19 cellular contexts compared by ENCODE assay signal in genomic region chr14:54136894-54137665, GRCh38.
DNase-seq lines count a peak whose midpoint lies in the region; ATAC-seq, FAIRE-seq and TF ChIP-seq lines count a peak whose summit lies in the region.
"Had no signal": no experiment of that assay in that cellular context is flagged by ENCODE, and none has a peak within 500 bp of the region (broad histone marks: within the 10 kb centered on the region; RNA-seq: fewer than 3 reads in every experiment).

No MANE protein-coding gene starts in this region.

- no peaks in the 10 kb centered on the region for H3K27me3 Mint-ChIP-seq in MCF 10A (ENCODE audit: insufficient read depth, unreplicated experiment)

- TF ChIP-seq CTCF in A549 (IDR thresholded peaks at IDR 0.05), result no peak
- no peak for TF ChIP-seq CTCF in K562 (IDR thresholded peaks at IDR 0.05 in 2 of 3, conservative IDR thresholded peaks at IDR 0.05 in 1 of 3; ENCODE audit: insufficient read depth in 2 of 3, low read depth in 1 of 3, low read length in 3 of 3)
- no peak for TF ChIP-seq CTCF in MCF 10A (IDR thresholded peaks at IDR 0.05; ENCODE audit: unreplicated experiment)

- TF ChIP-seq EP300 in A549 (IDR thresholded peaks at IDR 0.05), result no peak
- TF ChIP-seq EP300 in Ishikawa (IDR thresholded peaks at IDR 0.05; ENCODE audit: borderline replicate concordance), result no peak
- no peak for TF ChIP-seq EP300 in K562 (IDR thresholded peaks at IDR 0.05; ENCODE audit: low read length)

- no peak overlapping the region for H3K4me2 ChIP-seq in A549
- H3K4me2 ChIP-seq in K562 (ENCODE audit: insufficient read depth, low read length), result no peak overlapping the region

- in situ Hi-C loops in K562 (cut with MboI), result no loop called here

- BruUV-seq in K562 (replicated peaks; lab: Mats Ljungman, UMichigan) (no TSS peak), MCF 10A (replicated peaks; lab: Mats Ljungman, UMichigan) (no TSS peak)

- FAIRE-seq in A549 (lab: Jason Lieb, UNC) (no peak), K562 (lab: Jason Lieb, UNC) (no peak)
- FAIRE-seq: GM12892, GM19239 had no signal

- H3K9me3 Mint-ChIP-seq in MCF 10A (ENCODE audit: unreplicated experiment), result no peaks in the 10 kb centered on the region
- H3K9me3 Mint-ChIP-seq: H9 had no signal

- peaks cover 22% of the 10 kb centered on the region for H3K4me1 Mint-ChIP-seq in MCF 10A (ENCODE audit: insufficient read depth, unreplicated experiment)

- H3K9ac ChIP-seq in K562 (ENCODE audit: insufficient read depth in 1 of 2, low read depth in 2 of 2, low read length in 2 of 2), result no peak overlapping the region
- H3K9ac ChIP-seq: GM23248 had no signal

- H3K4me3 Mint-ChIP-seq in MCF 10A (ENCODE audit: unreplicated experiment), result no peak overlapping the region
- H3K4me3 Mint-ChIP-seq: CD4-positive, alpha-beta memory T cell; H9 had no signal

- H3K9me1 ChIP-seq in K562 (ENCODE audit: control insufficient read depth, insufficient read depth, low read length), result no peaks in the 10 kb centered on the region

- CTCF ChIA-PET in A549 (lab: Yijun Ruan, JAX), result interaction anchor here (0.8 kb wide), 1 partner anchor 18 kb away, joined by 3 read pairs; no protein-coding TSS in a partner anchor
- CTCF ChIA-PET in K562 (lab: Yijun Ruan, JAX; ENCODE audit: low intra/inter-chr PET ratio), result no interaction called here
- CTCF ChIA-PET in MCF 10A (lab: Yijun Ruan, JAX), result interaction anchor here (0.6 to 1.2 kb wide), 2 partner anchors 9 to 413 kb away, joined by 3 read pairs; no protein-coding TSS in a partner anchor

- no peak overlapping the region for H3K27ac ChIP-seq in A549
- H3K27ac ChIP-seq in K562 (ENCODE audit: extremely low read depth, low read depth, low read length), result no peak overlapping the region
- H3K27ac ChIP-seq: GM23248 had no signal

- intact Hi-C loops in K562 (cut with micrococcal nuclease) (no loop called here), MCF 10A (cut with micrococcal nuclease) (no loop called here)

- H3K4me3 ChIP-seq in A549 (no peak overlapping the region), K562 (no peak overlapping the region)
- H3K4me3 ChIP-seq: GM23248 had no signal

- WGBS in A549 (ENCODE audit: missing lambda C conversion rate), result 62% methylated on average over 6 of the region's 6 CpGs
- WGBS in K562 (ENCODE audit: insufficient coverage, low coverage, missing lambda C conversion rate), result 0% methylated on average over 3 of the region's 6 CpGs

- H3K27ac Mint-ChIP-seq in MCF 10A (ENCODE audit: low read depth, unreplicated experiment), result no peak overlapping the region
- H3K27ac Mint-ChIP-seq: CD4-positive, alpha-beta memory T cell; H9 had no signal

- no peaks in the 10 kb centered on the region for H3K79me2 ChIP-seq in K562 (ENCODE audit: control insufficient read depth, insufficient read depth, low read length)

- no peaks in the 10 kb centered on the region for H3K27me3 ChIP-seq in K562 (ENCODE audit: control insufficient read depth in 2 of 2, insufficient read depth in 2 of 2, low read length in 2 of 2)

- peaks cover 9% of the 10 kb centered on the region; the same call in 2 of the 3 replicates for H3K4me1 ChIP-seq in A549
- no peaks in the 10 kb centered on the region for H3K4me1 ChIP-seq in K562 (replicated peaks in 1 of 2; ENCODE audit: control insufficient read depth in 2 of 2, insufficient read depth in 2 of 2, low read length in 2 of 2)

- POLR2A ChIA-PET in A549 (lab: Yijun Ruan, JAX) (no interaction called here), K562 (lab: Yijun Ruan, JAX) (no interaction called here), MCF 10A (lab: Yijun Ruan, JAX) (interaction anchor here (0.6 to 0.7 kb wide), 3 partner anchors 21 to 992 kb away, joined by 3 to 4 read pairs (median 3); partner anchors contain the start of gene LGALS3)

- H3K36me3 ChIP-seq in K562 (ENCODE audit: control insufficient read depth, insufficient read depth, low read length), result no peaks in the 10 kb centered on the region

- DNase-seq in A549 (ENCODE audit: low read depth in 1 of 2, low spot score in 1 of 2), result no peak
- DNase-seq in K562 (ENCODE audit: extremely low read depth in 1 of 4, low spot score in 3 of 4), result no peak
- DNase-seq in hypothalamus (lab: John Stamatoyannopoulos, UW), result no peak
- no peak for DNase-seq in MCF 10A (ENCODE audit: unreplicated experiment)
- DNase-seq: 8988T; C1 segment of cervical spinal cord; Calu3; CD4-positive, alpha-beta memory T cell; COR-L47; DMS53; DMS79 treated with DMSO at 0.1 percent for 48 hours; GF-D8; GM23248; H9 had no signal

- H3K9me3 ChIP-seq in A549 (no peaks in the 10 kb centered on the region), K562 (replicated peaks; ENCODE audit: control insufficient read depth, insufficient read depth, low read depth, low read length) (no peaks in the 10 kb centered on the region)

- TF ChIP-seq POLR2A in A549 (IDR thresholded peaks at IDR 0.05; ENCODE audit: low read length) (no peak), K562 (conservative IDR thresholded peaks at IDR 0.05) (no peak)

- peaks cover 4% of the 10 kb centered on the region for H3K36me3 Mint-ChIP-seq in MCF 10A (ENCODE audit: insufficient read depth, unreplicated experiment)
- H3K36me3 Mint-ChIP-seq: CD4-positive, alpha-beta memory T cell had no signal

- ATAC-seq in A549, result no peak
- ATAC-seq in K562, result no peak
- ATAC-seq in GM18870 (IDR thresholded peaks at IDR 0.05; ENCODE audit: unreplicated experiment), result no peak
- ATAC-seq: HCT116 had no signal

- TF ChIP-seq RAD21 in A549 (conservative IDR thresholded peaks at IDR 0.05 in 1 of 2, IDR thresholded peaks at IDR 0.05 in 1 of 2) (no peak), Ishikawa (IDR thresholded peaks at IDR 0.05; ENCODE audit: low read depth) (no peak), K562 (CRISPR knock-in tag; conservative IDR thresholded peaks at IDR 0.05 in 1 of 2, IDR thresholded peaks at IDR 0.05 in 1 of 2) (no peak)

- H2AFZ ChIP-seq in K562 (ENCODE audit: low read depth, low read length), result no peak overlapping the region
- H2AFZ ChIP-seq: GM23248 had no signal

- no peaks in the 10 kb centered on the region for H4K20me1 ChIP-seq in K562 (replicated peaks; ENCODE audit: control insufficient read depth, insufficient read depth, low read length)

TF ChIP-seq in A549, 52 proteins besides CTCF, POLR2A, EP300 and RAD21:
- peak; percentile 68 for TF ChIP-seq USF2 (IDR thresholded peaks at IDR 0.05)
- TF ChIP-seq MYC (IDR thresholded peaks at IDR 0.05; ENCODE audit: borderline replicate concordance, low read length), result no peak
- TF ChIP-seq BHLHE40 (IDR thresholded peaks at IDR 0.05; ENCODE audit: low read depth, low read length), result no peak
- TF ChIP-seq HOXA7 (CRISPR knock-in tag; IDR thresholded peaks at IDR 0.05), result no peak
- no peak for TF ChIP-seq NFE2L2 (conservative IDR thresholded peaks at IDR 0.05; ENCODE audit: low read length)
- TF ChIP-seq SMC3 (IDR thresholded peaks at IDR 0.05), result no peak
- no peak for TF ChIP-seq POLR2AphosphoS2 (conservative IDR thresholded peaks at IDR 0.05; ENCODE audit: low read length)

TF ChIP-seq in Ishikawa, 13 proteins besides CTCF, POLR2A, EP300 and RAD21:
- TF ChIP-seq USF1 (IDR thresholded peaks at IDR 0.05) (peak; percentile 55; the same call in 1 of the 2 replicates), MAX (IDR thresholded peaks at IDR 0.05) (no peak)
TF ChIP-seq in Ishikawa: peak in this region for 1.

TF ChIP-seq in K562, 482 proteins besides CTCF, POLR2A, EP300 and RAD21:
- TF ChIP-seq USF2 (CRISPR knock-in tag; IDR thresholded peaks at IDR 0.05) (peak; percentile 5; the same call in 1 of the 2 replicates), CHD4 (IDR thresholded peaks at IDR 0.05; ENCODE audit: insufficient read depth, insufficient replicate concordance, low read depth, low read length, poor library complexity, severe bottlenecking) (no peak), THAP12 (CRISPR knock-in tag; IDR thresholded peaks at IDR 0.05) (no peak)

Comparison
In these comparisons a context has a peak if more than half of its experiments do, and no peak if none do; other contexts are left out.
1. Of the 35 proteins assayed by ChIP-seq in both K562 and A549: peak only in K562: none; only in A549: none; in both: USF2; in neither: 34.